1 cellular context compared by ENCODE assay signal in genomic region chr6:30744054-30744805, GRCh38.
TF ChIP-seq lines count a peak whose summit lies in the region.

Gene IER3, minus strand, starts transcription at chr6:30744547. Its CDS starts 29 bp downstream, at chr6:30744518.

TF ChIP-seq in K562, 482 proteins besides CTCF, POLR2A, EP300 and RAD21 (continued from another document and continues in another):
- TF ChIP-seq, protein P1, sequence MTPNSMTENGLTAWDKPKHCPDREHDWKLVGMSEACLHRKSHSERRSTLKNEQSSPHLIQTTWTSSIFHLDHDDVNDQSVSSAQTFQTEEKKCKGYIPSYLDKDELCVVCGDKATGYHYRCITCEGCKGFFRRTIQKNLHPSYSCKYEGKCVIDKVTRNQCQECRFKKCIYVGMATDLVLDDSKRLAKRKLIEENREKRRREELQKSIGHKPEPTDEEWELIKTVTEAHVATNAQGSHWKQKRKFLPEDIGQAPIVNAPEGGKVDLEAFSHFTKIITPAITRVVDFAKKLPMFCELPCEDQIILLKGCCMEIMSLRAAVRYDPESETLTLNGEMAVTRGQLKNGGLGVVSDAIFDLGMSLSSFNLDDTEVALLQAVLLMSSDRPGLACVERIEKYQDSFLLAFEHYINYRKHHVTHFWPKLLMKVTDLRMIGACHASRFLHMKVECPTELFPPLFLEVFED (CRISPR knock-in tag; conservative IDR thresholded peaks at IDR 0.05), result 0 out of 2 replicates have a peak, but pooled peaks have one; percentile 39
- TF ChIP-seq SRF (CRISPR knock-in tag; IDR thresholded peaks at IDR 0.05) (no peak), ZNF324 (CRISPR knock-in tag; IDR thresholded peaks at IDR 0.05) (no peak), NFXL1 (CRISPR knock-in tag; IDR thresholded peaks at IDR 0.05) (no peak), ZNF408 (CRISPR knock-in tag; IDR thresholded peaks at IDR 0.05; ENCODE audit: low read depth) (no peak), SP2 (IDR thresholded peaks at IDR 0.05; ENCODE audit: extremely low read depth, low read depth, low read length, poor library complexity, severe bottlenecking) (no peak), SRSF9 (IDR thresholded peaks at IDR 0.05; ENCODE audit: borderline replicate concordance, low read depth, low read length) (no peak), ZNF398 (CRISPR knock-in tag; IDR thresholded peaks at IDR 0.05) (no peak), ETV5 (CRISPR knock-in tag; IDR thresholded peaks at IDR 0.05; ENCODE audit: low read depth) (peak; percentile 31; the same call in 1 of the 2 replicates), SNRNP70 (optimal IDR thresholded peaks at IDR 0.05; ENCODE audit: low read depth, low read length) (no peak), ASH1L (IDR thresholded peaks at IDR 0.05; ENCODE audit: borderline replicate concordance, low read depth, partially characterized antibody) (no peak), MAZ (CRISPR knock-in tag; conservative IDR thresholded peaks at IDR 0.05 in 1 of 2, IDR thresholded peaks at IDR 0.05 in 1 of 2) (peak; percentile 80 to 86), RUNX1 (IDR thresholded peaks at IDR 0.05; ENCODE audit: low read depth) (0 out of 2 replicates have a peak, but pooled peaks have one; percentile 50), JUND (IDR thresholded peaks at IDR 0.05; ENCODE audit: borderline replicate concordance, low read depth, low read length) (0 out of 2 replicates have a peak, but pooled peaks have one; percentile 1), JUND (tag; IDR thresholded peaks at IDR 0.05; ENCODE audit: borderline replicate concordance, low read depth, low read length) (no peak), SNAPC5 (CRISPR knock-in tag; IDR thresholded peaks at IDR 0.05) (no peak), RBM34 (IDR thresholded peaks at IDR 0.05; ENCODE audit: borderline replicate concordance, insufficient read depth, low read length) (no peak), CREB3 (tag; conservative IDR thresholded peaks at IDR 0.05; ENCODE audit: low read depth) (no peak), ZKSCAN8 (CRISPR knock-in tag; IDR thresholded peaks at IDR 0.05) (no peak; the same call in 1 of the 2 replicates), C11orf30 (IDR thresholded peaks at IDR 0.05; ENCODE audit: low read depth) (no peak), CXXC5 (CRISPR knock-in tag; IDR thresholded peaks at IDR 0.05) (peak; percentile 67), HMG20B (CRISPR knock-in tag; IDR thresholded peaks at IDR 0.05) (no peak), PHTF2 (CRISPR knock-in tag; IDR thresholded peaks at IDR 0.05) (no peak), ARHGAP35 (IDR thresholded peaks at IDR 0.05; ENCODE audit: partially characterized antibody) (no peak), ZBTB8A (IDR thresholded peaks at IDR 0.05; ENCODE audit: partially characterized antibody) (no peak), DIDO1 (tag; IDR thresholded peaks at IDR 0.05; ENCODE audit: low read depth) (no peak), TSC22D4 (tag; IDR thresholded peaks at IDR 0.05) (no peak), SIN3A (IDR thresholded peaks at IDR 0.05; ENCODE audit: borderline replicate concordance in 2 of 2, control insufficient read depth in 1 of 2, low read depth in 2 of 2, low read length in 2 of 2) (peak in 1 of 2 experiments; percentile 6; a peak in 2 of 4 replicates), YBX1 (IDR thresholded peaks at IDR 0.05) (no peak), CBFA2T2 (conservative IDR thresholded peaks at IDR 0.05) (no peak), PCBP2 (IDR thresholded peaks at IDR 0.05; ENCODE audit: low read depth, low read length, poor library complexity, severe bottlenecking) (no peak), SMAD3 (CRISPR knock-in tag; conservative IDR thresholded peaks at IDR 0.05) (peak; percentile 67; the same call in 1 of the 2 replicates)
- TF ChIP-seq, protein P2, sequence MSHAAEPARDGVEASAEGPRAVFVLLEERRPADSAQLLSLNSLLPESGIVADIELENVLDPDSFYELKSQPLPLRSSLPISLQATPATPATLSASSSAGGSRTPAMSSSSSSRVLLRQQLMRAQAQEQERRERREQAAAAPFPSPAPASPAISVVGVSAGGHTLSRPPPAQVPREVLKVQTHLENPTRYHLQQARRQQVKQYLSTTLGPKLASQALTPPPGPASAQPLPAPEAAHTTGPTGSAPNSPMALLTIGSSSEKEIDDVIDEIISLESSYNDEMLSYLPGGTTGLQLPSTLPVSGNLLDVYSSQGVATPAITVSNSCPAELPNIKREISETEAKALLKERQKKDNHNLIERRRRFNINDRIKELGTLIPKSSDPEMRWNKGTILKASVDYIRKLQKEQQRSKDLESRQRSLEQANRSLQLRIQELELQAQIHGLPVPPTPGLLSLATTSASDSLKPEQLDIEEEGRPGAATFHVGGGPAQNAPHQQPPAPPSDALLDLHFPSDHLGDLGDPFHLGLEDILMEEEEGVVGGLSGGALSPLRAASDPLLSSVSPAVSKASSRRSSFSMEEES (CRISPR knock-in tag; IDR thresholded peaks at IDR 0.05), result peak; percentile 2; the same call in 1 of the 2 replicates
- TF ChIP-seq, protein P3, sequence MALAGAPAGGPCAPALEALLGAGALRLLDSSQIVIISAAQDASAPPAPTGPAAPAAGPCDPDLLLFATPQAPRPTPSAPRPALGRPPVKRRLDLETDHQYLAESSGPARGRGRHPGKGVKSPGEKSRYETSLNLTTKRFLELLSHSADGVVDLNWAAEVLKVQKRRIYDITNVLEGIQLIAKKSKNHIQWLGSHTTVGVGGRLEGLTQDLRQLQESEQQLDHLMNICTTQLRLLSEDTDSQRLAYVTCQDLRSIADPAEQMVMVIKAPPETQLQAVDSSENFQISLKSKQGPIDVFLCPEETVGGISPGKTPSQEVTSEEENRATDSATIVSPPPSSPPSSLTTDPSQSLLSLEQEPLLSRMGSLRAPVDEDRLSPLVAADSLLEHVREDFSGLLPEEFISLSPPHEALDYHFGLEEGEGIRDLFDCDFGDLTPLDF (CRISPR knock-in tag; IDR thresholded peaks at IDR 0.05), result peak; percentile 40; the same call in 1 of the 2 replicates
- TF ChIP-seq, protein P4, sequence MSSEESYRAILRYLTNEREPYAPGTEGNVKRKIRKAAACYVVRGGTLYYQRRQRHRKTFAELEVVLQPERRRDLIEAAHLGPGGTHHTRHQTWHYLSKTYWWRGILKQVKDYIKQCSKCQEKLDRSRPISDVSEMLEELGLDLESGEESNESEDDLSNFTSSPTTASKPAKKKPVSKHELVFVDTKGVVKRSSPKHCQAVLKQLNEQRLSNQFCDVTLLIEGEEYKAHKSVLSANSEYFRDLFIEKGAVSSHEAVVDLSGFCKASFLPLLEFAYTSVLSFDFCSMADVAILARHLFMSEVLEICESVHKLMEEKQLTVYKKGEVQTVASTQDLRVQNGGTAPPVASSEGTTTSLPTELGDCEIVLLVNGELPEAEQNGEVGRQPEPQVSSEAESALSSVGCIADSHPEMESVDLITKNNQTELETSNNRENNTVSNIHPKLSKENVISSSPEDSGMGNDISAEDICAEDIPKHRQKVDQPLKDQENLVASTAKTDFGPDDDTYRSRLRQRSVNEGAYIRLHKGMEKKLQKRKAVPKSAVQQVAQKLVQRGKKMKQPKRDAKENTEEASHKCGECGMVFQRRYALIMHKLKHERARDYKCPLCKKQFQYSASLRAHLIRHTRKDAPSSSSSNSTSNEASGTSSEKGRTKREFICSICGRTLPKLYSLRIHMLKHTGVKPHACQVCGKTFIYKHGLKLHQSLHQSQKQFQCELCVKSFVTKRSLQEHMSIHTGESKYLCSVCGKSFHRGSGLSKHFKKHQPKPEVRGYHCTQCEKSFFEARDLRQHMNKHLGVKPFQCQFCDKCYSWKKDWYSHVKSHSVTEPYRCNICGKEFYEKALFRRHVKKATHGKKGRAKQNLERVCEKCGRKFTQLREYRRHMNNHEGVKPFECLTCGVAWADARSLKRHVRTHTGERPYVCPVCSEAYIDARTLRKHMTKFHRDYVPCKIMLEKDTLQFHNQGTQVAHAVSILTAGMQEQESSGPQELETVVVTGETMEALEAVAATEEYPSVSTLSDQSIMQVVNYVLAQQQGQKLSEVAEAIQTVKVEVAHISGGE (CRISPR knock-in tag; IDR thresholded peaks at IDR 0.05), result no peak
- TF ChIP-seq, protein P5, sequence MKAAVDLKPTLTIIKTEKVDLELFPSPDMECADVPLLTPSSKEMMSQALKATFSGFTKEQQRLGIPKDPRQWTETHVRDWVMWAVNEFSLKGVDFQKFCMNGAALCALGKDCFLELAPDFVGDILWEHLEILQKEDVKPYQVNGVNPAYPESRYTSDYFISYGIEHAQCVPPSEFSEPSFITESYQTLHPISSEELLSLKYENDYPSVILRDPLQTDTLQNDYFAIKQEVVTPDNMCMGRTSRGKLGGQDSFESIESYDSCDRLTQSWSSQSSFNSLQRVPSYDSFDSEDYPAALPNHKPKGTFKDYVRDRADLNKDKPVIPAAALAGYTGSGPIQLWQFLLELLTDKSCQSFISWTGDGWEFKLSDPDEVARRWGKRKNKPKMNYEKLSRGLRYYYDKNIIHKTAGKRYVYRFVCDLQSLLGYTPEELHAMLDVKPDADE (conservative IDR thresholded peaks at IDR 0.05; ENCODE audit: control insufficient read depth, low read depth, low read length), result 0 out of 2 replicates have a peak, but pooled peaks have one; percentile 19
